Comparison of ENCODE assay signal across 1 cellular context in genomic region chr15:67543348-67543718, GRCh38.
TF ChIP-seq lines count a peak whose summit lies in the region.

No MANE protein-coding gene starts in this region.

TF ChIP-seq in HEK293, 187 proteins besides CTCF, POLR2A, EP300 and RAD21 (continued from another document and continues in another):
- TF ChIP-seq ELK4 (IDR thresholded peaks at IDR 0.05; ENCODE audit: borderline replicate concordance, low read depth, low read length) (no peak), IKZF3 (tag by site-specific recombination; IDR thresholded peaks at IDR 0.05) (no peak), ZBTB10 (tag by site-specific recombination; IDR thresholded peaks at IDR 0.05) (no peak), ZNF391 (tag by site-specific recombination; IDR thresholded peaks at IDR 0.05; ENCODE audit: borderline replicate concordance, low read depth) (no peak), ZNF423 (tag by site-specific recombination; IDR thresholded peaks at IDR 0.05) (0 out of 2 replicates have a peak, but pooled peaks have one; percentile 13), ZNF280D (tag by site-specific recombination; IDR thresholded peaks at IDR 0.05) (no peak), ZNF558 (tag by site-specific recombination; IDR thresholded peaks at IDR 0.05) (no peak), ZNF335 (tag by site-specific recombination; conservative IDR thresholded peaks at IDR 0.05) (peak; percentile 24), MYNN (tag by site-specific recombination; IDR thresholded peaks at IDR 0.05; ENCODE audit: borderline replicate concordance) (no peak), ZSCAN4 (tag by site-specific recombination; IDR thresholded peaks at IDR 0.05) (no peak), ZNF133 (tag by site-specific recombination; IDR thresholded peaks at IDR 0.05) (no peak), ZNF510 (tag by site-specific recombination; IDR thresholded peaks at IDR 0.05; ENCODE audit: insufficient replicate concordance) (no peak), MZF1 (tag by site-specific recombination; IDR thresholded peaks at IDR 0.05; ENCODE audit: borderline replicate concordance) (no peak), ZNF18 (tag by site-specific recombination; IDR thresholded peaks at IDR 0.05) (no peak), ZNF76 (tag by site-specific recombination; IDR thresholded peaks at IDR 0.05; ENCODE audit: borderline replicate concordance, low read depth) (no peak), SALL2 (tag by site-specific recombination; IDR thresholded peaks at IDR 0.05; ENCODE audit: borderline replicate concordance) (no peak), ZNF621 (tag by site-specific recombination; IDR thresholded peaks at IDR 0.05) (no peak), ZNF660 (tag by site-specific recombination; IDR thresholded peaks at IDR 0.05) (no peak), ZNF239 (tag by site-specific recombination; IDR thresholded peaks at IDR 0.05) (no peak), KLF1 (tag by site-specific recombination; IDR thresholded peaks at IDR 0.05) (no peak), OSR2 (tag by site-specific recombination; IDR thresholded peaks at IDR 0.05) (peak; percentile 98), ZNF114 (tag by site-specific recombination; IDR thresholded peaks at IDR 0.05) (no peak), TRIM28 (IDR thresholded peaks at IDR 0.05; ENCODE audit: borderline replicate concordance, low read length) (peak; percentile 48; the same call in 1 of the 2 replicates), KLF7 (tag by site-specific recombination; IDR thresholded peaks at IDR 0.05; ENCODE audit: borderline replicate concordance) (no peak), ZNF596 (tag by site-specific recombination; IDR thresholded peaks at IDR 0.05) (no peak; the same call in 1 of the 2 replicates), ZNF112 (tag by site-specific recombination; IDR thresholded peaks at IDR 0.05) (no peak), ZNF48 (tag by site-specific recombination; IDR thresholded peaks at IDR 0.05) (no peak), GLI2 (tag by site-specific recombination; IDR thresholded peaks at IDR 0.05; ENCODE audit: borderline replicate concordance, low read depth) (no peak), EGR2 (tag by site-specific recombination; IDR thresholded peaks at IDR 0.05; ENCODE audit: low read depth) (no peak), ZNF830 (tag by site-specific recombination; IDR thresholded peaks at IDR 0.05; ENCODE audit: low read depth) (no peak), ZBTB21 (tag by site-specific recombination; IDR thresholded peaks at IDR 0.05) (no peak), ZNF157 (tag by site-specific recombination; IDR thresholded peaks at IDR 0.05) (no peak), KLF16 (tag by site-specific recombination; IDR thresholded peaks at IDR 0.05) (no peak), ZFP41 (tag by site-specific recombination; IDR thresholded peaks at IDR 0.05; ENCODE audit: borderline replicate concordance) (no peak), BCL11A (tag by site-specific recombination; IDR thresholded peaks at IDR 0.05; ENCODE audit: low read depth) (0 out of 2 replicates have a peak, but pooled peaks have one; percentile 9), ZSCAN23 (tag by site-specific recombination; IDR thresholded peaks at IDR 0.05) (no peak), ZIC2 (tag by site-specific recombination; IDR thresholded peaks at IDR 0.05) (peak; percentile 50), ZXDB (tag by site-specific recombination; IDR thresholded peaks at IDR 0.05) (0 out of 2 replicates have a peak, but pooled peaks have one; percentile 6), ZNF248 (tag by site-specific recombination; IDR thresholded peaks at IDR 0.05) (no peak), ZNF266 (tag by site-specific recombination; IDR thresholded peaks at IDR 0.05; ENCODE audit: low read depth) (no peak), GLIS1 (tag by site-specific recombination; IDR thresholded peaks at IDR 0.05) (no peak), ZNF366 (tag by site-specific recombination; conservative IDR thresholded peaks at IDR 0.05) (0 out of 2 replicates have a peak, but pooled peaks have one; percentile 3), PBX3 (CRISPR knock-in tag; IDR thresholded peaks at IDR 0.05) (no peak), INSM2 (tag by site-specific recombination; IDR thresholded peaks at IDR 0.05) (no peak), ZBTB20 (tag by site-specific recombination; IDR thresholded peaks at IDR 0.05) (no peak), ZNF670 (tag by site-specific recombination; IDR thresholded peaks at IDR 0.05; ENCODE audit: low read depth) (no peak), KLF8 (tag by site-specific recombination; IDR thresholded peaks at IDR 0.05) (no peak), ZBTB17 (tag by site-specific recombination; IDR thresholded peaks at IDR 0.05) (peak; percentile 25; the same call in 1 of the 2 replicates), PRDM6 (tag by site-specific recombination; IDR thresholded peaks at IDR 0.05) (peak; percentile 47; the same call in 1 of the 2 replicates), ZNF521 (tag by site-specific recombination; IDR thresholded peaks at IDR 0.05) (no peak), ZFP3 (tag by site-specific recombination; IDR thresholded peaks at IDR 0.05; ENCODE audit: low read depth) (no peak), SP7 (tag by site-specific recombination; IDR thresholded peaks at IDR 0.05) (no peak), PATZ1 (tag by site-specific recombination; IDR thresholded peaks at IDR 0.05) (no peak), ZNF10 (tag by site-specific recombination; IDR thresholded peaks at IDR 0.05) (no peak), ZNF223 (tag by site-specific recombination; IDR thresholded peaks at IDR 0.05) (no peak), OVOL3 (tag by site-specific recombination; IDR thresholded peaks at IDR 0.05) (no peak)
